ENCODE assay signal across 16 cellular contexts in genomic region chr18:28136071-28136470, GRCh38. TPM values are rescaled to one million over a fixed set of nuclear protein-coding genes. Genes with fewer than 3 reads are reported as not detected.
"Had no signal": no experiment of that assay in that cellular context is flagged by ENCODE, and none has a peak within 500 bp of the region (broad histone marks: within the 10 kb centered on the region; RNA-seq: fewer than 3 reads in every experiment).

No MANE protein-coding gene starts in this region.

- H3K36me3 ChIP-seq: esophagus squamous epithelium, tibial artery had no signal

- H3K27ac Mint-ChIP-seq: activated CD8-positive, alpha-beta T cell treated with anti-CD3 and anti-CD28 coated beads for 36 hours; activated naive CD4-positive, alpha-beta T cell treated with anti-CD3 and anti-CD28 coated beads for 36 hours had no signal

- H3K4me3 Mint-ChIP-seq: activated CD8-positive, alpha-beta T cell treated with anti-CD3 and anti-CD28 coated beads for 36 hours; activated naive CD4-positive, alpha-beta T cell treated with anti-CD3 and anti-CD28 coated beads for 36 hours; activated T-cell treated with anti-CD3 and anti-CD28 coated beads, Interleukin-2, amount 50 U/mL, for 4 hours had no signal

- H3K4me3 ChIP-seq: esophagus squamous epithelium, tibial artery had no signal

- H3K27ac ChIP-seq: esophagus squamous epithelium, tibial artery had no signal

- DNase-seq: activated CD4-positive, alpha-beta T cell treated with anti-CD3 and anti-CD28 coated beads for 48 hours; activated CD4-positive, CD25-positive, alpha-beta regulatory T cell; activated CD8-positive, alpha-beta T cell treated with anti-CD3 and anti-CD28 coated beads for 36 hours; activated naive CD4-positive, alpha-beta T cell treated with anti-CD3 and anti-CD28 coated beads for 36 hours; activated T-cell treated with anti-CD3 and anti-CD28 coated beads, Interleukin-2, amount 50 U/mL, for 4 hours; anterior cingulate cortex; effector CD8-positive, alpha-beta T cell; esophagus squamous epithelium; hippocampal formation; occipital lobe; retina; stimulated activated CD4-positive, alpha-beta T cell treated with anti-CD3 and anti-CD28 coated beads, Interleukin-1b, Interleukin-23, amount 100 ng/mL, for 48 hours; stimulated activated naive CD4-positive, alpha-beta T cell treated with Interleukin-2 at 50 U/mL for 16 hours; T1000; tibial artery had no signal

- H3K9me3 ChIP-seq: esophagus squamous epithelium, tibial artery had no signal

- H3K27me3 ChIP-seq: esophagus squamous epithelium, tibial artery had no signal

- ATAC-seq: activated CD8-positive, alpha-beta T cell treated with anti-CD3 and anti-CD28 coated beads for 36 hours; activated T-cell treated with anti-CD3 and anti-CD28 coated beads, Interleukin-2, amount 50 U/mL, for 4 hours; left lobe of liver had no signal

- H3K4me1 ChIP-seq: esophagus squamous epithelium, tibial artery had no signal

- H3K27me3 Mint-ChIP-seq: activated CD8-positive, alpha-beta T cell treated with anti-CD3 and anti-CD28 coated beads for 36 hours had no signal

RNA-seq across cellular contexts. Expression of gene CDH2, which starts 40.9 kb away (rescaled TPM):
- total RNA-seq: activated naive CD4-positive, alpha-beta T cell treated with anti-CD3 and anti-CD28 coated beads for 36 hours had no signal
